8 cellular contexts compared by ENCODE assay signal in genomic region chr2:27370816-27371620, GRCh38. TPM values are rescaled to one million over a fixed set of nuclear protein-coding genes. Genes with fewer than 3 reads are reported as not detected.
DNase-seq lines count a peak whose midpoint lies in the region; TF ChIP-seq lines count a peak whose summit lies in the region.

No MANE protein-coding gene starts in this region.

- intact Hi-C loops in lower leg skin (cut with DNase I; ENCODE audit: low total_unique reads): no loop called here

- DNase-seq in Daoy (ENCODE audit: low read depth): peak; percentile 48
- DNase-seq in GM20000 (ENCODE audit: low spot score): peak; percentile 45
- peak; percentile 47 for DNase-seq in HK-2 (ENCODE audit: unreplicated experiment)
- peak; percentile 54 for DNase-seq in SW480 (ENCODE audit: low spot score)
- DNase-seq in coronary artery (ENCODE audit: low spot score): no peak
- peak in 1 of 2 donors; percentile 88 for DNase-seq in lower leg skin (ENCODE audit: low spot score in 2 of 2)
- DNase-seq in stromal cell of bone marrow (ENCODE audit: low read depth): peak; percentile 10
- DNase-seq in iPS-NIHi7 (ENCODE audit: extremely low spot score): no peak

- H3K4me3 ChIP-seq in coronary artery: peak overlapping the region; percentile 91
- H3K4me3 ChIP-seq in lower leg skin (ENCODE audit: low read depth, poor library complexity, severe bottlenecking): peak overlapping the region; percentile 98

- TF ChIP-seq CTCF in GM20000 (IDR thresholded peaks at IDR 0.05; ENCODE audit: extremely low read depth, missing control alignments) (no peak), coronary artery (IDR thresholded peaks at IDR 0.05) (no peak), lower leg skin (IDR thresholded peaks at IDR 0.05) (no peak)

- H3K27ac ChIP-seq in coronary artery: peak overlapping the region; percentile 91 to 96

- no peak for TF ChIP-seq POLR2A in lower leg skin (IDR thresholded peaks at IDR 0.05)

- 1% methylated on average over 39 to 40 of the region's 46 CpGs for WGBS in lower leg skin, 2 donors

RNA-seq across cellular contexts. Expression of gene SNX17, which starts 0.6 kb away (rescaled TPM):
- 107 and 126 TPM in 2 replicates for total RNA-seq in Daoy (2014; rRNA removed; shearing (Covaris generic))
- total RNA-seq in lower leg skin: 100 to 1,000 TPM in 1 of 4 donors, 10 to 100 TPM in 3; 72.3 to 101 (median 80.2) TPM

RNA-seq across cellular contexts. Expression of gene EIF2B4, which starts 0.9 kb away (rescaled TPM):
- total RNA-seq in Daoy (2014; rRNA removed; shearing (Covaris generic)): 40.3 and 49.1 TPM in 2 replicates
- 10 to 100 TPM; 49.3 to 64.3 (median 57.2) TPM for total RNA-seq in lower leg skin

RNA-seq across cellular contexts. Expression of gene ZNF513, which starts 9.5 kb away (rescaled TPM):
- total RNA-seq in Daoy (2014; rRNA removed; shearing (Covaris generic)): 4.0 and 5.5 TPM in 2 replicates
- total RNA-seq in lower leg skin: 10 to 100 TPM in 3 of 4 donors, 1 to 10 TPM in 1; 8.3 to 14.9 (median 11.5) TPM

RNA-seq across cellular contexts. Expression of gene GTF3C2, which starts 14.5 kb away (rescaled TPM):
- 36.6 and 49.1 TPM in 2 replicates for total RNA-seq in Daoy (2014; rRNA removed; shearing (Covaris generic))
- total RNA-seq in lower leg skin: 100 to 1,000 TPM in 1 of 4 donors, 10 to 100 TPM in 3; 54.3 to 125 (median 62.9) TPM

RNA-seq across cellular contexts. Expression of gene PPM1G, which starts 38.4 kb away (rescaled TPM):
- total RNA-seq in Daoy (2014; rRNA removed; shearing (Covaris generic)): 197 and 212 TPM in 2 replicates
- 10 to 100 TPM; 40.2 to 50.3 (median 48.1) TPM for total RNA-seq in lower leg skin

Comparison
In these comparisons a context has a peak if more than half of its experiments do, and no peak if none do; other contexts are left out.
1. DNase-seq: peak in Daoy (single experiment), GM20000 (single experiment), HK-2 (single experiment), SW480 (single experiment) and stromal cell of bone marrow (single experiment); none in coronary artery (single experiment) and iPS-NIHi7 (single experiment).